11 cellular contexts compared by ENCODE assay signal in genomic region chr17:46072998-46073397, GRCh38.
A peak's percentile ranks its signal among the peaks of the same experiment; 100 is the strongest.
DNase-seq lines count a peak whose midpoint lies in the region; ATAC-seq, FAIRE-seq and TF ChIP-seq lines count a peak whose summit lies in the region.
"Had no signal": no experiment of that assay in that cellular context is flagged by ENCODE, and none has a peak within 500 bp of the region (broad histone marks: within the 10 kb centered on the region; RNA-seq: fewer than 3 reads in every experiment).

No MANE protein-coding gene starts in this region.

- H3K36me3 ChIP-seq in esophagus muscularis mucosa, result peaks cover 0 to 4% (median 0%) of the 10 kb centered on the region in 4 donors
- H3K36me3 ChIP-seq in neural progenitor cell, result peaks cover 4% of the 10 kb centered on the region

- H3K4me2 ChIP-seq in neural progenitor cell, result peak overlapping the region; percentile 60

- H3K27me3 ChIP-seq in esophagus muscularis mucosa, result no peaks in the 10 kb centered on the region
- H3K27me3 ChIP-seq in neural progenitor cell, result no peaks in the 10 kb centered on the region
- H3K27me3 ChIP-seq: body of pancreas had no signal

- H3F3A ChIP-seq in neural progenitor cell (ENCODE audit: low read depth), result peaks cover 42% of the 10 kb centered on the region

- peak; percentile 6 for DNase-seq in Daoy (ENCODE audit: low read depth)
- peak; percentile 71 for DNase-seq in RCC 7860 (ENCODE audit: low spot score)
- DNase-seq in esophagus muscularis mucosa (ENCODE audit: extremely low spot score), result no peak
- DNase-seq in neural progenitor cell (ENCODE audit: low spot score), result no peak
- DNase-seq in activated CD4-positive, alpha-beta T cell treated with anti-CD3 and anti-CD28 coated beads, Interleukin-2, amount 50 U/mL, for 48 hours, result no peak
- no peak for DNase-seq in naive thymus-derived CD8-positive, alpha-beta T cell
- DNase-seq: activated CD8-positive, alpha-beta memory T cell treated with anti-CD3 and anti-CD28 coated beads, Interleukin-2, amount 50 U/mL, for 4 hours; body of pancreas; NCI-H1105 had no signal

- no peak overlapping the region for H3K4me3 ChIP-seq in esophagus muscularis mucosa
- no peak overlapping the region for H3K4me3 ChIP-seq in neural progenitor cell
- H3K4me3 ChIP-seq: body of pancreas had no signal

- POLR2A ChIA-PET in naive thymus-derived CD8-positive, alpha-beta T cell (lab: Charles Lee), result no interaction called here

- H3K4me1 Mint-ChIP-seq in neural progenitor cell, result peaks cover 32% of the 10 kb centered on the region
- peaks cover 21 to 51% (median 39%) of the 10 kb centered on the region in 4 donors for H3K4me1 Mint-ChIP-seq in naive thymus-derived CD8-positive, alpha-beta T cell

- WGBS in esophagus muscularis mucosa, result 76% methylated on average over 1 of the region's 1 CpG

- H3K79me2 ChIP-seq in neural progenitor cell (ENCODE audit: low read depth), result peaks cover 99% of the 10 kb centered on the region

- ATAC-seq in HG03571 (IDR thresholded peaks at IDR 0.05; ENCODE audit: unreplicated experiment) (no peak), HG02623 (IDR thresholded peaks at IDR 0.05; ENCODE audit: unreplicated experiment) (no peak)
- no peak for ATAC-seq in naive thymus-derived CD8-positive, alpha-beta T cell
- ATAC-seq: body of pancreas had no signal

- H3K9ac ChIP-seq in neural progenitor cell, result no peak overlapping the region

- intact Hi-C loops in esophagus muscularis mucosa (cut with DNase I), result no loop called here

- H3K9me3 ChIP-seq in esophagus muscularis mucosa (no peaks in the 10 kb centered on the region), neural progenitor cell (ENCODE audit: low read depth) (no peaks in the 10 kb centered on the region)
- H3K9me3 ChIP-seq: body of pancreas had no signal

- peaks cover 68% of the 10 kb centered on the region for H4K20me1 ChIP-seq in neural progenitor cell (ENCODE audit: low read depth)

- TF ChIP-seq CTCF in esophagus muscularis mucosa (IDR thresholded peaks at IDR 0.05), result no peak
- no peak for TF ChIP-seq CTCF in neural progenitor cell (IDR thresholded peaks at IDR 0.05)

- peaks cover 23% of the 10 kb centered on the region for H3K36me3 Mint-ChIP-seq in neural progenitor cell
- peaks cover 0 to 46% (median 7%) of the 10 kb centered on the region in 3 donors for H3K36me3 Mint-ChIP-seq in naive thymus-derived CD8-positive, alpha-beta T cell

- H3K27ac ChIP-seq in esophagus muscularis mucosa (replicated peaks in 1 of 4) (peak overlapping the region; percentile 4 to 45 (median 37)), neural progenitor cell (peak overlapping the region; percentile 86)
- H3K27ac ChIP-seq: body of pancreas had no signal

- H3K27ac Mint-ChIP-seq in neural progenitor cell, result no peak overlapping the region
- H3K27ac Mint-ChIP-seq in naive thymus-derived CD8-positive, alpha-beta T cell, result peak overlapping the region in 3 of 10 donors; percentile 1 to 21 (median 6)

- no peaks in the 10 kb centered on the region for H3K27me3 Mint-ChIP-seq in neural progenitor cell (ENCODE audit: insufficient read depth, low read depth)
- no peaks in the 10 kb centered on the region for H3K27me3 Mint-ChIP-seq in naive thymus-derived CD8-positive, alpha-beta T cell

- TF ChIP-seq EP300 in esophagus muscularis mucosa (IDR thresholded peaks at IDR 0.05), result no peak

- no peak overlapping the region for H3K4me3 Mint-ChIP-seq in neural progenitor cell
- no peak overlapping the region for H3K4me3 Mint-ChIP-seq in naive thymus-derived CD8-positive, alpha-beta T cell

- FAIRE-seq in RCC 7860 (lab: Jason Lieb, UNC), result peak; percentile 67

- no peak for TF ChIP-seq POLR2A in esophagus muscularis mucosa (IDR thresholded peaks at IDR 0.05; ENCODE audit: low read depth)

- no peak overlapping the region for H2AFZ ChIP-seq in neural progenitor cell (replicated peaks)

- H3K9me3 Mint-ChIP-seq in neural progenitor cell, result peaks cover 8% of the 10 kb centered on the region
- H3K9me3 Mint-ChIP-seq in naive thymus-derived CD8-positive, alpha-beta T cell, result no peaks in the 10 kb centered on the region

- H3K4me1 ChIP-seq in esophagus muscularis mucosa, result peaks cover 20 to 56% (median 42%) of the 10 kb centered on the region in 4 donors
- peaks cover 30% of the 10 kb centered on the region for H3K4me1 ChIP-seq in neural progenitor cell

Comparison
In these comparisons a context has a peak if more than half of its experiments do, and no peak if none do; other contexts are left out.
1. DNase-seq: peak in Daoy (single experiment) and RCC 7860 (single experiment); none in esophagus muscularis mucosa (single experiment), neural progenitor cell (single experiment), activated CD4-positive, alpha-beta T cell treated with anti-CD3 and anti-CD28 coated beads, Interleukin-2, amount 50 U/mL, for 48 hours (0 of 2) and naive thymus-derived CD8-positive, alpha-beta T cell (0 of 10).